18 cellular contexts compared by ENCODE assay signal in the genomic region with DNA sequence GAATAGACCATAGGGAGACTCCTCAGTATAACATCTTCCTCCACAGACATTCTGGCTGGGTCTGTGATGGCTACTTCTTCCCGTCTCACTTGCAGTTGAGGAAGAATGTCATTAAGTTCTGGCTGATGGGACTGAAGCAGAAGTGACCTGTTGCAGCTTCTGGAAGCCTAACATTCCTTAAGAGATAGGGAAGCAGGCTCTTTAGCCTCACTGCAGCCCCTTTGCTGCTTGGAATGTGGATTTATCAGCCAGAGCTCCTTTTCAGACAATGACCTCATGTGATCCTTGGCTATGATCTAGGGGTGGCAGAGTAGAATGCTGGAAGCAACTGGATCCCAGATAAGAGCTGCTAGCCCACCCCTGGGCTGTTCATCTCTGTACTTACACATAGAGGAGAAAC. TPM values are rescaled to one million over a fixed set of nuclear protein-coding genes. Genes with fewer than 3 reads are reported as not detected.
DNase-seq lines count a peak whose midpoint lies in the region; ATAC-seq, FAIRE-seq and TF ChIP-seq lines count a peak whose summit lies in the region.
"Had no signal": no experiment of that assay in that cellular context is flagged by ENCODE, and none has a peak within 500 bp of the region (broad histone marks: within the 10 kb centered on the region; RNA-seq: fewer than 3 reads in every experiment).

No MANE protein-coding gene starts in this region.

- H3K9ac ChIP-seq in endothelial cell of umbilical vein (replicated peaks; ENCODE audit: extremely low read depth, insufficient read depth, low read length), result no peak overlapping the region
- H3K9ac ChIP-seq: parathyroid adenoma had no signal

- intact Hi-C loops in endothelial cell of umbilical vein (cut with micrococcal nuclease), result no loop called here

- H3K9me3 Mint-ChIP-seq in nephron progenitor cell, result no peaks in the 10 kb centered on the region

- dilution Hi-C loops in endothelial cell of umbilical vein (cut with MboI; ENCODE audit: extremely low pct_ligation_motif_present, low sequenced_read_pairs), result no loop called here

- DNase-seq in EH (ENCODE audit: low read depth) (peak; percentile 62), SJSA1 (ENCODE audit: low read depth in 1 of 2, low spot score in 2 of 2) (peak in 1 of 2 experiments; percentile 41), endothelial cell of umbilical vein (ENCODE audit: low read depth, low spot score) (peak; percentile 37), nephron progenitor cell (no peak), CD1c-positive myeloid dendritic cell (ENCODE audit: extremely low spot score) (no peak)
- DNase-seq: activated CD4-positive, alpha-beta T cell treated with anti-CD3 and anti-CD28 coated beads, Interleukin-2, amount 50 U/mL, for 48 hours; amniotic stem cell; colonic mucosa; head of caudate nucleus; NCI-H187 treated with DMSO at 0.1 percent for 48 hours; NCI-H510A treated with DMSO at 0.1 percent for 48 hours; OCI-M1; stimulated activated naive CD4-positive, alpha-beta T cell treated with Interleukin-2 at 50 U/mL for 16 hours had no signal

- no peaks in the 10 kb centered on the region for H3K27me3 Mint-ChIP-seq in nephron progenitor cell (ENCODE audit: low read depth, poor library complexity)

- H3K4me3 Mint-ChIP-seq in nephron progenitor cell, result no peak overlapping the region

- H3K27me3 ChIP-seq in SJSA1 (replicated peaks) (no peaks in the 10 kb centered on the region), endothelial cell of umbilical vein (ENCODE audit: control insufficient read depth in 2 of 2, insufficient read depth in 2 of 2, low read length in 2 of 2) (no peaks in the 10 kb centered on the region)
- H3K27me3 ChIP-seq: colonic mucosa, esophagus muscularis mucosa had no signal

- POLR2A ChIA-PET in endothelial cell of umbilical vein (lab: Charles Lee), result no interaction called here

- no peaks in the 10 kb centered on the region for H4K20me1 ChIP-seq in endothelial cell of umbilical vein (replicated peaks; ENCODE audit: control insufficient read depth, extremely low read depth, insufficient read depth, low read length)

- peak overlapping the region; percentile 20; the same call in 1 of the 2 replicates for H3K27ac ChIP-seq in SJSA1
- no peak overlapping the region for H3K27ac ChIP-seq in endothelial cell of umbilical vein (ENCODE audit: insufficient read depth, low read depth, low read length)
- H3K27ac ChIP-seq: colonic mucosa, parathyroid adenoma had no signal

- no peaks in the 10 kb centered on the region for H3K9me1 ChIP-seq in endothelial cell of umbilical vein (replicated peaks; ENCODE audit: control insufficient read depth, extremely low read depth, insufficient read depth, low read length)

- H3K4me3 ChIP-seq in SJSA1 (no peak overlapping the region), endothelial cell of umbilical vein (replicated peaks in 1 of 3; ENCODE audit: insufficient read depth in 1 of 3, low read depth in 1 of 3, low read length in 3 of 3) (no peak overlapping the region)
- H3K4me3 ChIP-seq: colonic mucosa, esophagus muscularis mucosa had no signal

- H3K4me1 ChIP-seq in SJSA1 (replicated peaks) (peaks cover 47% of the 10 kb centered on the region), endothelial cell of umbilical vein (ENCODE audit: control insufficient read depth, extremely low read depth, insufficient read depth, low read length) (peaks cover 57% of the 10 kb centered on the region)

- no TSS peak for BruUV-seq in endothelial cell of umbilical vein (replicated peaks; lab: Mats Ljungman, UMichigan)

- no peaks in the 10 kb centered on the region for H3K9me3 ChIP-seq in SJSA1 (replicated peaks)
- no peaks in the 10 kb centered on the region for H3K9me3 ChIP-seq in endothelial cell of umbilical vein (replicated peaks; ENCODE audit: control insufficient read depth, insufficient read depth, low read length)
- H3K9me3 ChIP-seq: colonic mucosa, esophagus muscularis mucosa had no signal

- CTCF ChIA-PET in endothelial cell of umbilical vein (lab: Charles Lee), result interaction anchor here (1.0 to 1.9 kb wide), 3 partner anchors 11 to 39 kb away, joined by 3 to 7 read pairs (median 6); no protein-coding TSS in a partner anchor

- TF ChIP-seq CTCF in endothelial cell of umbilical vein (IDR thresholded peaks at IDR 0.05; ENCODE audit: extremely low read depth in 1 of 2, insufficient read depth in 1 of 2, low read depth in 1 of 2, low read length in 2 of 2), result no peak
- no peak for TF ChIP-seq CTCF in nephron progenitor cell (IDR thresholded peaks at IDR 0.05)

- no peak for ATAC-seq in GM21360 (IDR thresholded peaks at IDR 0.05; ENCODE audit: unreplicated experiment)
- no peak for ATAC-seq in GM18909 (IDR thresholded peaks at IDR 0.05; ENCODE audit: poor library complexity, unreplicated experiment)
- ATAC-seq in HG03139 (IDR thresholded peaks at IDR 0.05; ENCODE audit: unreplicated experiment), result no peak

- no peak overlapping the region for H2AFZ ChIP-seq in endothelial cell of umbilical vein (ENCODE audit: low read depth, low read length)
- H2AFZ ChIP-seq: parathyroid adenoma had no signal

- H3K27ac Mint-ChIP-seq in nephron progenitor cell, result peak overlapping the region; percentile 30

- peaks cover 38% of the 10 kb centered on the region for H3K36me3 Mint-ChIP-seq in nephron progenitor cell (ENCODE audit: low read depth)

- FAIRE-seq in endothelial cell of umbilical vein (lab: Jason Lieb, UNC), result no peak

- peaks cover 61% of the 10 kb centered on the region for H3K4me1 Mint-ChIP-seq in nephron progenitor cell

- H3K4me2 ChIP-seq in endothelial cell of umbilical vein (ENCODE audit: insufficient read depth, low read length), result no peak overlapping the region

- H3K36me3 ChIP-seq in SJSA1 (peaks cover 66% of the 10 kb centered on the region), endothelial cell of umbilical vein (ENCODE audit: control insufficient read depth in 2 of 2, extremely low read depth in 1 of 2, insufficient read depth in 2 of 2, low read length in 2 of 2) (no peaks in the 10 kb centered on the region)
- H3K36me3 ChIP-seq: colonic mucosa had no signal

- no peak for TF ChIP-seq POLR2A in endothelial cell of umbilical vein (IDR thresholded peaks at IDR 0.05; ENCODE audit: low read depth, low read length)

- H3K79me2 ChIP-seq in endothelial cell of umbilical vein (ENCODE audit: control insufficient read depth, insufficient read depth, low read length), result no peaks in the 10 kb centered on the region
- H3K79me2 ChIP-seq: parathyroid adenoma had no signal

TF ChIP-seq in endothelial cell of umbilical vein, 7 proteins besides CTCF, POLR2A, EP300 and RAD21:
- TF ChIP-seq EZH2 (IDR thresholded peaks at IDR 0.05; ENCODE audit: borderline replicate concordance, low read depth, low read length, severe bottlenecking) (no peak), GATA2 (IDR thresholded peaks at IDR 0.05; ENCODE audit: insufficient read depth, insufficient read length, low read depth, low read length) (no peak), POLR2AphosphoS5 (IDR thresholded peaks at IDR 0.05; ENCODE audit: insufficient read depth, low read depth, low read length) (no peak), FOS (IDR thresholded peaks at IDR 0.05; ENCODE audit: borderline replicate concordance, insufficient read depth, low read length) (no peak), JUN (IDR thresholded peaks at IDR 0.05; ENCODE audit: borderline replicate concordance, insufficient read depth, insufficient read length, low read depth) (no peak), MYC (IDR thresholded peaks at IDR 0.05; ENCODE audit: low read depth, low read length) (no peak)
- TF ChIP-seq, protein P1, sequence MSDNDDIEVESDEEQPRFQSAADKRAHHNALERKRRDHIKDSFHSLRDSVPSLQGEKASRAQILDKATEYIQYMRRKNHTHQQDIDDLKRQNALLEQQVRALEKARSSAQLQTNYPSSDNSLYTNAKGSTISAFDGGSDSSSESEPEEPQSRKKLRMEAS (IDR thresholded peaks at IDR 0.05; ENCODE audit: insufficient read depth, insufficient read length), result no peak

RNA-seq across cellular contexts. Expression of a gene that starts 46.4 kb away (rescaled TPM):
- total RNA-seq in SJSA1 (2014; rRNA removed; shearing (Covaris generic)), result 155 and 208 TPM in 2 replicates
- total RNA-seq in endothelial cell of umbilical vein, result 456 and 487 TPM in 2 replicates
- 339 and 407 TPM in 2 replicates for polyA plus RNA-seq in endothelial cell of umbilical vein
- 155 and 249 TPM in 2 replicates for polyA plus RNA-seq in endothelial cell of umbilical vein (2011; cell fraction: cytosol; rRNA removed)
- 105 and 109 TPM in 2 replicates for polyA plus RNA-seq in endothelial cell of umbilical vein (2011; cell fraction: nucleus; rRNA removed)
- polyA plus RNA-seq in endothelial cell of umbilical vein (2012), result 157 and 195 TPM in 2 replicates
- 156 and 210 TPM in 2 replicates for polyA minus RNA-seq in endothelial cell of umbilical vein
- polyA minus RNA-seq in endothelial cell of umbilical vein (2011; cell fraction: cytosol; rRNA and poly(A)+ RNA removed), result 151 TPM
- polyA minus RNA-seq in endothelial cell of umbilical vein (2011; cell fraction: nucleus; rRNA and poly(A)+ RNA removed), result 48.7 and 105 TPM in 2 replicates

Comparison
In these comparisons a context has a peak if more than half of its experiments do, and no peak if none do; other contexts are left out.
1. DNase-seq: peak in EH (single experiment) and endothelial cell of umbilical vein (single experiment); none in nephron progenitor cell (single experiment) and CD1c-positive myeloid dendritic cell (single experiment).